Comparison of ENCODE assay signal across 8 cellular contexts in genomic region chrX:24260827-24261550, GRCh38. TPM values are rescaled to one million over a fixed set of nuclear protein-coding genes. Genes with fewer than 3 reads are reported as not detected.
DNase-seq lines count a peak whose midpoint lies in the region; ATAC-seq and TF ChIP-seq lines count a peak whose summit lies in the region.
"Had no signal": no experiment of that assay in that cellular context is flagged by ENCODE, and none has a peak within 500 bp of the region (broad histone marks: within the 10 kb centered on the region; RNA-seq: fewer than 3 reads in every experiment).

No MANE protein-coding gene starts in this region.

- H2BK20ac ChIP-seq in H9 (ENCODE audit: low read depth, low read length, poor library complexity, severe bottlenecking), result no peak overlapping the region

- H3K27ac Mint-ChIP-seq in H9 (peak overlapping the region in 1 of 3 experiments; percentile 59; a peak in 1 of 7 replicates), T-helper 17 cell (peak overlapping the region; percentile 41)

- H2BK15ac ChIP-seq in H9 (ENCODE audit: low read depth, low read length), result no peak overlapping the region

- no peak overlapping the region for H3K4me3 Mint-ChIP-seq in H9
- H3K4me3 Mint-ChIP-seq in T-helper 17 cell, result peak overlapping the region; percentile 75

- TF ChIP-seq CTCF in H9 (conservative IDR thresholded peaks at IDR 0.05), result no peak

- H3K79me1 ChIP-seq in H9 (ENCODE audit: insufficient read depth, low read depth, low read length, poor library complexity, severe bottlenecking), result no peaks in the 10 kb centered on the region

- no peak overlapping the region for H3K56ac ChIP-seq in H9 (ENCODE audit: insufficient read length, low read depth, low read length)

- H3K27me3 Mint-ChIP-seq in H9 (ENCODE audit: low read depth) (no peaks in the 10 kb centered on the region), T-helper 17 cell (peaks cover 4% of the 10 kb centered on the region)

- H4K5ac ChIP-seq in H9 (ENCODE audit: insufficient read length, low read depth, low read length), result no peak overlapping the region

- H3K4me1 ChIP-seq in H9 (ENCODE audit: insufficient read depth, low read length), result no peaks in the 10 kb centered on the region

- no peak overlapping the region for H2AK5ac ChIP-seq in H9 (ENCODE audit: insufficient read length, low read length)

- 0 out of 5 replicates have a peak, but pooled peaks cover 0 to 7% of the 10 kb centered on the region in 2 experiments for H3K9me3 Mint-ChIP-seq in H9

- peak overlapping the region; percentile 42 for H2AFZ ChIP-seq in H9 (ENCODE audit: low read length)

- no peaks in the 10 kb centered on the region for H3K79me2 ChIP-seq in H9 (ENCODE audit: insufficient read depth, low read length)

- H3K23ac ChIP-seq in H9 (ENCODE audit: insufficient read length, low read depth, low read length), result no peak overlapping the region

- no peak overlapping the region for H4K91ac ChIP-seq in H9 (ENCODE audit: insufficient read length, low read depth, low read length)

- H3K14ac ChIP-seq in H9 (ENCODE audit: insufficient read depth, low read length), result no peak overlapping the region

- no peak overlapping the region for H3K9ac ChIP-seq in H9 (ENCODE audit: extremely low read depth, insufficient read length, low read length)

- H2BK12ac ChIP-seq in H9 (ENCODE audit: insufficient read length, low read depth, low read length), result no peak overlapping the region

- no peak overlapping the region for H3T11ph ChIP-seq in H9 (ENCODE audit: low read length)

- no peak overlapping the region for H2BK5ac ChIP-seq in H9 (ENCODE audit: insufficient read length, low read length)

- H3K4me2 ChIP-seq in H9 (ENCODE audit: insufficient read depth, insufficient read length, low read length), result no peak overlapping the region

- no peaks in the 10 kb centered on the region for H4K20me1 ChIP-seq in H9 (ENCODE audit: control insufficient read depth, insufficient read depth, insufficient read length)

- no peaks in the 10 kb centered on the region for H3K27me3 ChIP-seq in H9 (ENCODE audit: insufficient read depth, low read length)
- H3K27me3 ChIP-seq: cardiac muscle cell had no signal

- peaks cover 6 to 13% of the 10 kb centered on the region in 2 experiments; a peak in 3 of 4 replicates for H3K4me1 Mint-ChIP-seq in H9
- peaks cover 14% of the 10 kb centered on the region for H3K4me1 Mint-ChIP-seq in T-helper 17 cell

- no peak overlapping the region for H3K27ac ChIP-seq in H9 (ENCODE audit: insufficient read length, low read depth, low read length)
- H3K27ac ChIP-seq: cardiac muscle cell had no signal

- H3K4ac ChIP-seq in H9 (ENCODE audit: low read depth, low read length), result no peak overlapping the region

- no peak overlapping the region for H4K8ac ChIP-seq in H9 (replicated peaks; ENCODE audit: insufficient read length, low read depth, low read length)

- no CpG with 5 or more reads among the region's 10 CpGs for WGBS in H9 (ENCODE audit: extremely low coverage, insufficient read length, low lambda C conversion rate)

- H3K18ac ChIP-seq in H9 (ENCODE audit: insufficient read length, low read depth, low read length), result no peak overlapping the region

- DNase-seq in H9 (no peak), T-helper 17 cell (no peak), left ventricle myocardium superior (peak; percentile 26), cerebellar cortex (ENCODE audit: low spot score) (no peak)
- DNase-seq in stimulated activated naive CD8-positive, alpha-beta T cell treated with anti-CD3 and anti-CD28 coated beads, Interleukin-15, Interleukin-2, amounts not matched to agents 100 U/mL and 50 U/mL, for 24 hours, result peak; percentile 32

- H3K36me3 Mint-ChIP-seq in H9 (ENCODE audit: insufficient read depth in 1 of 3, low read depth in 3 of 3) (peaks cover 0 to 9% (median 0%) of the 10 kb centered on the region in 3 experiments; a peak in 4 of 7 replicates), T-helper 17 cell (ENCODE audit: low read depth) (no peaks in the 10 kb centered on the region)

- peak; percentile 45 for ATAC-seq in T-helper 17 cell
- peak; percentile 47 for ATAC-seq in left ventricle myocardium superior
- peak; percentile 84 for ATAC-seq in stimulated activated naive CD8-positive, alpha-beta T cell treated with anti-CD3 and anti-CD28 coated beads, Interleukin-15, Interleukin-2, amounts not matched to agents 100 U/mL and 50 U/mL, for 24 hours
- ATAC-seq in GM21619 (IDR thresholded peaks at IDR 0.05; ENCODE audit: unreplicated experiment), result no peak
- ATAC-seq in HG02981 (IDR thresholded peaks at IDR 0.05; ENCODE audit: unreplicated experiment), result no peak

- intact Hi-C loops in left ventricle myocardium superior (cut with micrococcal nuclease), result no loop called here

- no peak overlapping the region for H2BK120ac ChIP-seq in H9 (ENCODE audit: low read depth, low read length, poor library complexity, severe bottlenecking)

- H3K23me2 ChIP-seq in H9 (ENCODE audit: insufficient read length, low read depth, low read length, poor library complexity, severe bottlenecking), result no peaks in the 10 kb centered on the region

- H3K9me3 ChIP-seq in H9 (ENCODE audit: control insufficient read depth, low read depth, low read length) (no peaks in the 10 kb centered on the region), T-helper 17 cell (ENCODE audit: control insufficient read depth, low read length, poor library complexity, severe bottlenecking) (no peaks in the 10 kb centered on the region)

RNA-seq across cellular contexts. Expression of gene SUPT20HL2, which starts 52.9 kb away (rescaled TPM):
- total RNA-seq in H9 (2021) (not detected in 2 replicates), T-helper 17 cell (not detected), left ventricle myocardium superior (not detected)

Comparison
In these comparisons a context has a peak if more than half of its experiments do, and no peak if none do; other contexts are left out.
1. DNase-seq: peak in left ventricle myocardium superior (single experiment) and stimulated activated naive CD8-positive, alpha-beta T cell treated with anti-CD3 and anti-CD28 coated beads, Interleukin-15, Interleukin-2, amounts not matched to agents 100 U/mL and 50 U/mL, for 24 hours (single experiment); none in H9 (single experiment), T-helper 17 cell (0 of 3) and cerebellar cortex (single experiment).
2. ATAC-seq: peak in T-helper 17 cell (single experiment), left ventricle myocardium superior (single experiment) and stimulated activated naive CD8-positive, alpha-beta T cell treated with anti-CD3 and anti-CD28 coated beads, Interleukin-15, Interleukin-2, amounts not matched to agents 100 U/mL and 50 U/mL, for 24 hours (single experiment); none in GM21619 (single experiment) and HG02981 (single experiment).